7 cellular contexts compared by ENCODE assay signal in the genomic region with DNA sequence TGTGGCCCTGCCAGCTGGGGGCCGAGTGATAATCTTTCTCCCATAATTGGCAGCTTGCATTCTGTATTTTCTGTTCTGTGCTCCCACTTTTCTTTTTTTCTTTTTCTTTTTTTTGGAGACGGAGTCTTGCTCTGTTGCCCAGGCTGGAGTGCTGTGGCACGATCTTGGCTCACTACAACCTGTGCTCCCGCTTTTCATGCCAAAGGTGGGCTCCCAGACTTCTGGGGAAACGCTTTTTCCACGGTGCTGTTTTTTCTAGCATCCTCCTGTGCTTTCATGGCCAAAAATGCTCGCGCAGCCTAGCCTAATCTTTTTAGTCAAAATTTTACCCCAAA. TPM values are rescaled to one million over a fixed set of nuclear protein-coding genes. Genes with fewer than 3 reads are reported as not detected.
DNase-seq lines count a peak whose midpoint lies in the region; ATAC-seq, FAIRE-seq and TF ChIP-seq lines count a peak whose summit lies in the region.

No MANE protein-coding gene starts in this region.

- peak overlapping the region; percentile 85 for H2AFZ ChIP-seq in keratinocyte (ENCODE audit: control insufficient read depth, low read length)

- H3K79me2 ChIP-seq in keratinocyte (ENCODE audit: control insufficient read depth, insufficient read depth, low read length): peaks cover 37% of the 10 kb centered on the region

- peak overlapping the region; percentile 98; the same call in 1 of the 2 replicates for H3K9ac ChIP-seq in HUES64 (ENCODE audit: low read depth, low read length)
- peak overlapping the region; percentile 87 for H3K9ac ChIP-seq in keratinocyte (ENCODE audit: control insufficient read depth, extremely low read depth, insufficient read depth, low read length)
- H3K9ac ChIP-seq in stomach smooth muscle (ENCODE audit: low read length in 2 of 2): peak overlapping the region; percentile 72 to 76

- ATAC-seq in activated naive CD8-positive, alpha-beta T cell treated with anti-CD3 and anti-CD28 coated beads, Interleukin-2, amount 50 U/mL, for 24 hours: no peak

- H3K4me3 ChIP-seq in HUES64 (ENCODE audit: low read length) (peak overlapping the region; percentile 98), keratinocyte (ENCODE audit: control insufficient read depth in 2 of 3, extremely low read depth in 1 of 3, insufficient read depth in 2 of 3, low read depth in 1 of 3, low read length in 3 of 3) (peak overlapping the region; percentile 73 to 99 (median 88)), stomach smooth muscle (ENCODE audit: low read length in 2 of 2) (peak overlapping the region; percentile 70 to 87)

- no peak for TF ChIP-seq CTCF in keratinocyte (optimal IDR thresholded peaks at IDR 0.05 in 1 of 3, IDR thresholded peaks at IDR 0.05 in 1 of 3, conservative IDR thresholded peaks at IDR 0.05 in 1 of 3; ENCODE audit: extremely low read depth in 1 of 3, insufficient read depth in 2 of 3, low read length in 3 of 3)

- H3K4me2 ChIP-seq in keratinocyte (ENCODE audit: control insufficient read depth, extremely low read depth, insufficient read depth, low read depth, low read length): peak overlapping the region; percentile 73

- H3K27me3 ChIP-seq in HUES64 (ENCODE audit: insufficient read depth, low read length) (no peaks in the 10 kb centered on the region), keratinocyte (ENCODE audit: control insufficient read depth, extremely low read depth, insufficient read depth, low read length) (no peaks in the 10 kb centered on the region), stomach smooth muscle (ENCODE audit: control insufficient read depth in 1 of 2, insufficient read depth in 2 of 2, low read length in 2 of 2) (no peaks in the 10 kb centered on the region)

- H3K4me1 ChIP-seq in HUES64 (ENCODE audit: insufficient read depth, low read length) (no peaks in the 10 kb centered on the region), keratinocyte (ENCODE audit: control insufficient read depth, extremely low read depth, insufficient read depth, low read length) (peaks cover 4% of the 10 kb centered on the region), stomach smooth muscle (ENCODE audit: control insufficient read depth, insufficient read depth, low read length) (peaks cover 12% of the 10 kb centered on the region)

- H3K27ac Mint-ChIP-seq in activated naive CD8-positive, alpha-beta T cell treated with anti-CD3 and anti-CD28 coated beads, Interleukin-2, amount 50 U/mL, for 24 hours: peak overlapping the region; percentile 97

- H3K27ac ChIP-seq in HUES64 (ENCODE audit: low read depth, low read length) (peak overlapping the region; percentile 99; the same call in 1 of the 2 replicates), keratinocyte (ENCODE audit: control insufficient read depth, insufficient read depth, low read length) (peak overlapping the region; percentile 82), stomach smooth muscle (ENCODE audit: low read length) (no peak overlapping the region)

- H3K4me1 Mint-ChIP-seq in activated naive CD8-positive, alpha-beta T cell treated with anti-CD3 and anti-CD28 coated beads, Interleukin-2, amount 50 U/mL, for 24 hours: peaks cover 29% of the 10 kb centered on the region

- H3K9me1 ChIP-seq in keratinocyte (ENCODE audit: control insufficient read depth, extremely low read depth, insufficient read depth, low read length): no peaks in the 10 kb centered on the region

- H3K9me3 ChIP-seq in HUES64 (ENCODE audit: insufficient read depth, low read depth, low read length): no peaks in the 10 kb centered on the region
- no peaks in the 10 kb centered on the region for H3K9me3 ChIP-seq in keratinocyte (ENCODE audit: control insufficient read depth, low read depth, low read length)
- H3K9me3 ChIP-seq in stomach smooth muscle (ENCODE audit: control insufficient read depth in 2 of 2, low read length in 2 of 2): no peaks in the 10 kb centered on the region

- H4K20me1 ChIP-seq in keratinocyte (ENCODE audit: control insufficient read depth, extremely low read depth, insufficient read depth, low read length): peaks cover 9% of the 10 kb centered on the region

- DNase-seq in activated naive CD8-positive, alpha-beta T cell treated with anti-CD3 and anti-CD28 coated beads, Interleukin-2, amount 50 U/mL, for 24 hours: no peak
- DNase-seq in keratinocyte (ENCODE audit: low read depth, low spot score): no peak
- DNase-seq in NCI-H69 (lab: John Stamatoyannopoulos, UW): no peak
- no peak for DNase-seq in NCI-H774 (lab: John Stamatoyannopoulos, UW)
- no peak for DNase-seq in MV-4-11 (lab: John Stamatoyannopoulos, UW)

- no peak for FAIRE-seq in keratinocyte (lab: Jason Lieb, UNC)

- 38% methylated on average over 7 of the region's 8 CpGs for WGBS in HUES64

- dilution Hi-C loops in keratinocyte (cut with MboI; ENCODE audit: extremely low pct_ligation_motif_present, low sequenced_read_pairs): no loop called here

- no peaks in the 10 kb centered on the region for H3K27me3 Mint-ChIP-seq in activated naive CD8-positive, alpha-beta T cell treated with anti-CD3 and anti-CD28 coated beads, Interleukin-2, amount 50 U/mL, for 24 hours

- no peaks in the 10 kb centered on the region for H3K9me3 Mint-ChIP-seq in activated naive CD8-positive, alpha-beta T cell treated with anti-CD3 and anti-CD28 coated beads, Interleukin-2, amount 50 U/mL, for 24 hours

- peaks cover 15% of the 10 kb centered on the region for H3K36me3 ChIP-seq in HUES64 (ENCODE audit: insufficient read depth, low read length)
- H3K36me3 ChIP-seq in keratinocyte (ENCODE audit: control insufficient read depth in 2 of 2, extremely low read depth in 1 of 2, insufficient read depth in 2 of 2, low read length in 2 of 2): peaks cover 0 to 4% of the 10 kb centered on the region in 2 experiments
- H3K36me3 ChIP-seq in stomach smooth muscle (ENCODE audit: control insufficient read depth in 2 of 2, insufficient read depth in 2 of 2, low read length in 2 of 2): no peaks in the 10 kb centered on the region

- H3K4me3 Mint-ChIP-seq in activated naive CD8-positive, alpha-beta T cell treated with anti-CD3 and anti-CD28 coated beads, Interleukin-2, amount 50 U/mL, for 24 hours: peak overlapping the region; percentile 89

- H3K36me3 Mint-ChIP-seq in activated naive CD8-positive, alpha-beta T cell treated with anti-CD3 and anti-CD28 coated beads, Interleukin-2, amount 50 U/mL, for 24 hours (ENCODE audit: low read depth): peaks cover 28% of the 10 kb centered on the region

RNA-seq across cellular contexts. Expression of gene AHCTF1, which starts 0.6 kb away (rescaled TPM):
- polyA plus RNA-seq in HUES64 (2013, experiment 1 of 2): 36.0 TPM
- polyA plus RNA-seq in HUES64 (2013, experiment 2 of 2): 36.1 TPM
- polyA plus RNA-seq in keratinocyte: 16.5 to 22.2 TPM (median 16.8 TPM) in 3 replicates
- polyA plus RNA-seq in keratinocyte (2011; ENCODE audit: low read depth): 70.0 TPM
- 7.3 and 15.5 TPM in 2 replicates for polyA plus RNA-seq in keratinocyte (2011; cell fraction: cytosol; rRNA removed)
- polyA plus RNA-seq in keratinocyte (2011; cell fraction: nucleus; rRNA removed): 34.3 and 41.1 TPM in 2 replicates
- 17.3 and 19.6 TPM in 2 replicates for polyA plus RNA-seq in keratinocyte (2012; ENCODE audit: low replicate concordance)
- polyA minus RNA-seq in keratinocyte: 9.1 to 59.8 TPM (median 30.6 TPM) in 3 replicates
- polyA minus RNA-seq in keratinocyte (2011; cell fraction: cytosol; rRNA and poly(A)+ RNA removed): 26.1 TPM
- polyA minus RNA-seq in keratinocyte (2011; cell fraction: nucleus; rRNA and poly(A)+ RNA removed): 60.4 and 101 TPM in 2 replicates
